In genomic region chr10:116113721-116114501, GRCh38 we compare ENCODE assay signal across 1 cellular context.
TF ChIP-seq lines count a peak whose summit lies in the region.

No MANE protein-coding gene starts in this region.

TF ChIP-seq in GM23338, 12 proteins besides CTCF, POLR2A, EP300 and RAD21 (continued from another document):
- TF ChIP-seq ZNF462 (CRISPR knock-in tag; IDR thresholded peaks at IDR 0.05) (no peak), ZNF331 (CRISPR knock-in tag; IDR thresholded peaks at IDR 0.05; ENCODE audit: low read depth) (no peak), ZNF114 (CRISPR knock-in tag; IDR thresholded peaks at IDR 0.05) (no peak), POLR2AphosphoS5 (IDR thresholded peaks at IDR 0.05; ENCODE audit: low read depth) (no peak), STAT1 (IDR thresholded peaks at IDR 0.05; ENCODE audit: unreplicated experiment) (no peak)
TF ChIP-seq in GM23338: peak in this region for 0.
